ENCODE assay signal across 8 cellular contexts in genomic region chr5:79133657-79134451, GRCh38. TPM values are rescaled to one million over a fixed set of nuclear protein-coding genes. Genes with fewer than 3 reads are reported as not detected.
DNase-seq lines count a peak whose midpoint lies in the region; ATAC-seq lines count a peak whose summit lies in the region.

No MANE protein-coding gene starts in this region.

- DNase-seq in CMK (ENCODE audit: low read depth): peak; percentile 21
- DNase-seq in HUDEP-2 (lab: John Stamatoyannopoulos, UW; ENCODE audit: unreplicated experiment in 76 of 76): peak in 56 of 76 experiments; percentile 2 to 64 (median 29)
- DNase-seq in OCI-M1 (lab: John Stamatoyannopoulos, UW): peak; percentile 93
- DNase-seq in activated T-cell treated with anti-CD3 and anti-CD28 coated beads, Interleukin-2, amount 50 U/mL, for 1 hour: peak; percentile 64
- DNase-seq in myocyte (ENCODE audit: low read depth): peak; percentile 77
- peak; percentile 40 for DNase-seq in stimulated activated CD8-positive, alpha-beta memory T cell treated with anti-CD3 and anti-CD28 coated beads, Interleukin-7, amount 100 ng/mL, for 24 hours (ENCODE audit: low read depth)

- ATAC-seq in esophagus mucosa: peak; percentile 64
- no peak for ATAC-seq in HG02938 (IDR thresholded peaks at IDR 0.05; ENCODE audit: unreplicated experiment)

RNA-seq across cellular contexts. Expression of gene BHMT, which starts 22.2 kb away (rescaled TPM):
- total RNA-seq in esophagus mucosa (0.36 TPM), myocyte (not detected in 2 replicates)
- 0.24 TPM for polyA plus RNA-seq in myocyte (2012)

Comparison
In these comparisons a context has a peak if more than half of its experiments do, and no peak if none do; other contexts are left out.
1. DNase-seq: peak in every context shown above with its lines; median percentile 93 in OCI-M1; 77 in myocyte; 64 in activated T-cell treated with anti-CD3 and anti-CD28 coated beads, Interleukin-2, amount 50 U/mL, for 1 hour; 40 in stimulated activated CD8-positive, alpha-beta memory T cell treated with anti-CD3 and anti-CD28 coated beads, Interleukin-7, amount 100 ng/mL, for 24 hours; 29 in HUDEP-2; 21 in CMK.